Comparison of ENCODE assay signal across 1 cellular context in the genomic region with DNA sequence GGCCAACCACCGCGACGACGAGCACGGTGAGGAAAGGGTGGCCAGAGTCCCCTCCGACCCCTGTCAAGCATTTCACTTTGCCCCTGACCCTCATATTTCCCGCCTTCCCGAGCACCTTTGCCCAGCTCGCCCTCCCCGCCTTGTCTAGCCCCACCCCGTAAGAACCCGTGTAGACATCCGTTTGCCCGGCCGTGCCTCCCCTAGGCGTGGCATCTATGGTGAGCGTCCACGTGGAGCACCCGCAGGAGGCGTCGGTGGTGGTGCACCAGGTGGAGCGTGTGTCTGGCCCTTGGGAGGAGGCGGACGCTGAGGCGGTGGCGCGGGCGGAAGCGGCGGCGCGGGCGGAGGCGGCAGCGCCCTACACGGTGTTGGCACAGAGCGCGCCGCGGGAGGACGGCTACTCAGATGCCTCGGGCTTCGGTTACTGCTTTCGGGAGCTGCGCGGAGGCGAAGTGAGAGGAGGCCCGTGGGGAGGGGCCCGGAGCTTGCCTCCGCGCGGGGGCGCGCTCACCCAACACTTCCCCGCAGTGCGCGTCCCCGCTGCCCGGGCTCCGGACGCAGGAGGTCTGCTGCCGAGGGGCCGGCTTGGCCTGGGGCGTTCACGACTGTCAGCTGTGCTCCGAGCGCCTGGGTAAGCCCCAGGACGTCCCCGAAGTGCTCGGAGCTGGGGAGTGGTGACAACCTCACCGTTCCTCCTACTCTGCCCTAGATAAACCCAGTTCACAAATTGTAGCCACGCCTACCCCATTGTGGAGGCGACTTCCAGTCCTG.
A peak's percentile ranks its signal among the peaks of the same experiment; 100 is the strongest.
TF ChIP-seq lines count a peak whose summit lies in the region.

No MANE protein-coding gene starts in this region.

TF ChIP-seq in K562, 482 proteins besides CTCF, POLR2A, EP300 and RAD21 (continued from another document and continues in another):
- TF ChIP-seq E2F4 (CRISPR knock-in tag; IDR thresholded peaks at IDR 0.05; ENCODE audit: low read depth) (0 out of 2 replicates have a peak, but pooled peaks have one; percentile 7), ZBTB7A (IDR thresholded peaks at IDR 0.05; ENCODE audit: borderline replicate concordance, control insufficient read depth, low read depth, low read length) (peak; percentile 55; the same call in 1 of the 2 replicates), ATF1 (CRISPR knock-in tag; IDR thresholded peaks at IDR 0.05) (no peak), ATF1 (tag; IDR thresholded peaks at IDR 0.05) (peak; percentile 61), KAT2B (IDR thresholded peaks at IDR 0.05; ENCODE audit: low read depth, low read length) (no peak), RBFOX2 (IDR thresholded peaks at IDR 0.05; ENCODE audit: low read depth, low read length) (peak; percentile 69), MTA3 (IDR thresholded peaks at IDR 0.05; ENCODE audit: borderline replicate concordance) (peak; percentile 71; the same call in 1 of the 2 replicates), JUN (IDR thresholded peaks at IDR 0.05; ENCODE audit: borderline replicate concordance, low read depth, low read length) (no peak), JUN (CRISPR knock-in tag; IDR thresholded peaks at IDR 0.05; ENCODE audit: borderline replicate concordance) (no peak), ZNF3 (CRISPR knock-in tag; IDR thresholded peaks at IDR 0.05) (no peak), MYNN (IDR thresholded peaks at IDR 0.05) (peak; percentile 23; the same call in 1 of the 2 replicates), MYNN (CRISPR knock-in tag; IDR thresholded peaks at IDR 0.05) (no peak), FOXP1 (CRISPR knock-in tag; IDR thresholded peaks at IDR 0.05) (peak; percentile 44), SLC30A9 (CRISPR knock-in tag; IDR thresholded peaks at IDR 0.05) (no peak), TGIF2 (CRISPR knock-in tag; IDR thresholded peaks at IDR 0.05) (peak; percentile 71; the same call in 1 of the 2 replicates), YY1 (IDR thresholded peaks at IDR 0.05; ENCODE audit: borderline replicate concordance in 1 of 3, control insufficient read depth in 1 of 3, extremely low read depth in 1 of 3, insufficient read depth in 3 of 3, insufficient read length in 1 of 3, insufficient replicate concordance in 2 of 3, low read depth in 1 of 3, low read length in 2 of 3) (peak in 1 of 3 experiments; percentile 15), ZSCAN29 (IDR thresholded peaks at IDR 0.05) (peak; percentile 40; the same call in 1 of the 2 replicates), SIN3B (IDR thresholded peaks at IDR 0.05; ENCODE audit: low read depth) (0 out of 2 replicates have a peak, but pooled peaks have one; percentile 15), ZNF134 (CRISPR knock-in tag; conservative IDR thresholded peaks at IDR 0.05) (no peak), EP400 (IDR thresholded peaks at IDR 0.05) (peak; percentile 42; the same call in 1 of the 2 replicates), UBTF (IDR thresholded peaks at IDR 0.05; ENCODE audit: borderline replicate concordance in 1 of 2, low read depth in 2 of 2, low read length in 2 of 2) (0 out of 4 replicates have a peak, but pooled peaks of 1 of the 2 experiments have one; percentile 35), FOXA3 (CRISPR knock-in tag; conservative IDR thresholded peaks at IDR 0.05 in 1 of 2, IDR thresholded peaks at IDR 0.05 in 1 of 2) (peak in 1 of 2 experiments; percentile 32; a peak in 1 of 4 replicates), SIN3A (IDR thresholded peaks at IDR 0.05; ENCODE audit: borderline replicate concordance in 2 of 2, control insufficient read depth in 1 of 2, low read depth in 2 of 2, low read length in 2 of 2) (peak in 1 of 2 experiments; percentile 27; a peak in 1 of 4 replicates), POLR2G (IDR thresholded peaks at IDR 0.05; ENCODE audit: low read depth, low read length) (peak; percentile 78), ZNF263 (CRISPR knock-in tag; IDR thresholded peaks at IDR 0.05; ENCODE audit: borderline replicate concordance) (peak; percentile 86; the same call in 1 of the 2 replicates), ATF7 (IDR thresholded peaks at IDR 0.05) (peak; percentile 32; the same call in 1 of the 2 replicates), RBM22 (IDR thresholded peaks at IDR 0.05; ENCODE audit: low read depth, low read length, poor library complexity, severe bottlenecking) (peak; percentile 39), KDM1A (IDR thresholded peaks at IDR 0.05) (no peak)
- TF ChIP-seq, protein P1, sequence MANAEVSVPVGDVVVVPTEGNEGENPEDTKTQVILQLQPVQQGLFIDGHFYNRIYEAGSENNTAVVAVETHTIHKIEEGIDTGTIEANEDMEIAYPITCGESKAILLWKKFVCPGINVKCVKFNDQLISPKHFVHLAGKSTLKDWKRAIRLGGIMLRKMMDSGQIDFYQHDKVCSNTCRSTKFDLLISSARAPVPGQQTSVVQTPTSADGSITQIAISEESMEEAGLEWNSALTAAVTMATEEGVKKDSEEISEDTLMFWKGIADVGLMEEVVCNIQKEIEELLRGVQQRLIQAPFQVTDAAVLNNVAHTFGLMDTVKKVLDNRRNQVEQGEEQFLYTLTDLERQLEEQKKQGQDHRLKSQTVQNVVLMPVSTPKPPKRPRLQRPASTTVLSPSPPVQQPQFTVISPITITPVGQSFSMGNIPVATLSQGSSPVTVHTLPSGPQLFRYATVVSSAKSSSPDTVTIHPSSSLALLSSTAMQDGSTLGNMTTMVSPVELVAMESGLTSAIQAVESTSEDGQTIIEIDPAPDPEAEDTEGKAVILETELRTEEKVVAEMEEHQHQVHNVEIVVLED (CRISPR knock-in tag; IDR thresholded peaks at IDR 0.05), result no peak
- TF ChIP-seq, protein P2, sequence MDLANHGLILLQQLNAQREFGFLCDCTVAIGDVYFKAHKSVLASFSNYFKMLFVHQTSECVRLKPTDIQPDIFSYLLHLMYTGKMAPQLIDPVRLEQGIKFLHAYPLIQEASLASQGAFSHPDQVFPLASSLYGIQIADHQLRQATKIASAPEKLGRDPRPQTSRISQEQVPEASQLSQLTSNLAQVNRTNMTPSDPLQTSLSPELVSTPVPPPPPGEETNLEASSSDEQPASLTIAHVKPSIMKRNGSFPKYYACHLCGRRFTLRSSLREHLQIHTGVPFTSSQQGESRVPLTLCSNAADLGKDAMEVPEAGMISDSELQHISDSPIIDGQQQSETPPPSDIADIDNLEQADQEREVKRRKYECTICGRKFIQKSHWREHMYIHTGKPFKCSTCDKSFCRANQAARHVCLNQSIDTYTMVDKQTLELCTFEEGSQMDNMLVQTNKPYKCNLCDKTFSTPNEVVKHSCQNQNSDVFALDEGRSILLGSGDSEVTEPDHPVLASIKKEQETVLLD (IDR thresholded peaks at IDR 0.05), result no peak
- TF ChIP-seq, protein P3, sequence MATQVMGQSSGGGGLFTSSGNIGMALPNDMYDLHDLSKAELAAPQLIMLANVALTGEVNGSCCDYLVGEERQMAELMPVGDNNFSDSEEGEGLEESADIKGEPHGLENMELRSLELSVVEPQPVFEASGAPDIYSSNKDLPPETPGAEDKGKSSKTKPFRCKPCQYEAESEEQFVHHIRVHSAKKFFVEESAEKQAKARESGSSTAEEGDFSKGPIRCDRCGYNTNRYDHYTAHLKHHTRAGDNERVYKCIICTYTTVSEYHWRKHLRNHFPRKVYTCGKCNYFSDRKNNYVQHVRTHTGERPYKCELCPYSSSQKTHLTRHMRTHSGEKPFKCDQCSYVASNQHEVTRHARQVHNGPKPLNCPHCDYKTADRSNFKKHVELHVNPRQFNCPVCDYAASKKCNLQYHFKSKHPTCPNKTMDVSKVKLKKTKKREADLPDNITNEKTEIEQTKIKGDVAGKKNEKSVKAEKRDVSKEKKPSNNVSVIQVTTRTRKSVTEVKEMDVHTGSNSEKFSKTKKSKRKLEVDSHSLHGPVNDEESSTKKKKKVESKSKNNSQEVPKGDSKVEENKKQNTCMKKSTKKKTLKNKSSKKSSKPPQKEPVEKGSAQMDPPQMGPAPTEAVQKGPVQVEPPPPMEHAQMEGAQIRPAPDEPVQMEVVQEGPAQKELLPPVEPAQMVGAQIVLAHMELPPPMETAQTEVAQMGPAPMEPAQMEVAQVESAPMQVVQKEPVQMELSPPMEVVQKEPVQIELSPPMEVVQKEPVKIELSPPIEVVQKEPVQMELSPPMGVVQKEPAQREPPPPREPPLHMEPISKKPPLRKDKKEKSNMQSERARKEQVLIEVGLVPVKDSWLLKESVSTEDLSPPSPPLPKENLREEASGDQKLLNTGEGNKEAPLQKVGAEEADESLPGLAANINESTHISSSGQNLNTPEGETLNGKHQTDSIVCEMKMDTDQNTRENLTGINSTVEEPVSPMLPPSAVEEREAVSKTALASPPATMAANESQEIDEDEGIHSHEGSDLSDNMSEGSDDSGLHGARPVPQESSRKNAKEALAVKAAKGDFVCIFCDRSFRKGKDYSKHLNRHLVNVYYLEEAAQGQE (CRISPR knock-in tag; IDR thresholded peaks at IDR 0.05; ENCODE audit: low read depth), result no peak
- TF ChIP-seq, protein P4, sequence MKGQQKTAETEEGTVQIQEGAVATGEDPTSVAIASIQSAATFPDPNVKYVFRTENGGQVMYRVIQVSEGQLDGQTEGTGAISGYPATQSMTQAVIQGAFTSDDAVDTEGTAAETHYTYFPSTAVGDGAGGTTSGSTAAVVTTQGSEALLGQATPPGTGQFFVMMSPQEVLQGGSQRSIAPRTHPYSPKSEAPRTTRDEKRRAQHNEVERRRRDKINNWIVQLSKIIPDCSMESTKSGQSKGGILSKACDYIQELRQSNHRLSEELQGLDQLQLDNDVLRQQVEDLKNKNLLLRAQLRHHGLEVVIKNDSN (CRISPR knock-in tag; IDR thresholded peaks at IDR 0.05), result peak; percentile 71
- TF ChIP-seq, protein P5, sequence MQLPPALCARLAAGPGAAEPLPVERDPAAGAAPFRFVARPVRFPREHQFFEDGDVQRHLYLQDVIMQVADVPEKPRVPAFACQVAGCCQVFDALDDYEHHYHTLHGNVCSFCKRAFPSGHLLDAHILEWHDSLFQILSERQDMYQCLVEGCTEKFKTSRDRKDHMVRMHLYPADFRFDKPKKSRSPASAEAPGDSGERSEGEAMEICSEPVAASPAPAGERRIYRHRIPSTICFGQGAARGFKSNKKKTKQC (CRISPR knock-in tag; IDR thresholded peaks at IDR 0.05), result no peak
- TF ChIP-seq, protein P6, sequence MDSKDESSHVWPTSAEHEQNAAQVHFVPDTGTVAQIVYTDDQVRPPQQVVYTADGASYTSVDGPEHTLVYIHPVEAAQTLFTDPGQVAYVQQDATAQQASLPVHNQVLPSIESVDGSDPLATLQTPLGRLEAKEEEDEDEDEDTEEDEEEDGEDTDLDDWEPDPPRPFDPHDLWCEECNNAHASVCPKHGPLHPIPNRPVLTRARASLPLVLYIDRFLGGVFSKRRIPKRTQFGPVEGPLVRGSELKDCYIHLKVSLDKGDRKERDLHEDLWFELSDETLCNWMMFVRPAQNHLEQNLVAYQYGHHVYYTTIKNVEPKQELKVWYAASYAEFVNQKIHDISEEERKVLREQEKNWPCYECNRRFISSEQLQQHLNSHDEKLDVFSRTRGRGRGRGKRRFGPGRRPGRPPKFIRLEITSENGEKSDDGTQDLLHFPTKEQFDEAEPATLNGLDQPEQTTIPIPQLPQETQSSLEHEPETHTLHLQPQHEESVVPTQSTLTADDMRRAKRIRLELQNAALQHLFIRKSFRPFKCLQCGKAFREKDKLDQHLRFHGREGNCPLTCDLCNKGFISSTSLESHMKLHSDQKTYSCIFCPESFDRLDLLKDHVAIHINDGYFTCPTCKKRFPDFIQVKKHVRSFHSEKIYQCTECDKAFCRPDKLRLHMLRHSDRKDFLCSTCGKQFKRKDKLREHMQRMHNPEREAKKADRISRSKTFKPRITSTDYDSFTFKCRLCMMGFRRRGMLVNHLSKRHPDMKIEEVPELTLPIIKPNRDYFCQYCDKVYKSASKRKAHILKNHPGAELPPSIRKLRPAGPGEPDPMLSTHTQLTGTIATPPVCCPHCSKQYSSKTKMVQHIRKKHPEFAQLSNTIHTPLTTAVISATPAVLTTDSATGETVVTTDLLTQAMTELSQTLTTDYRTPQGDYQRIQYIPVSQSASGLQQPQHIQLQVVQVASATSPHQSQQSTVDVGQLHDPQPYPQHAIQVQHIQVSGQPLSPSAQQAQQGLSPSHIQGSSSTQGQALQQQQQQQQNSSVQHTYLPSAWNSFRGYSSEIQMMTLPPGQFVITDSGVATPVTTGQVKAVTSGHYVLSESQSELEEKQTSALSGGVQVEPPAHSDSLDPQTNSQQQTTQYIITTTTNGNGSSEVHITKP (IDR thresholded peaks at IDR 0.05; ENCODE audit: partially characterized antibody), result peak; percentile 19
- TF ChIP-seq, protein P7, sequence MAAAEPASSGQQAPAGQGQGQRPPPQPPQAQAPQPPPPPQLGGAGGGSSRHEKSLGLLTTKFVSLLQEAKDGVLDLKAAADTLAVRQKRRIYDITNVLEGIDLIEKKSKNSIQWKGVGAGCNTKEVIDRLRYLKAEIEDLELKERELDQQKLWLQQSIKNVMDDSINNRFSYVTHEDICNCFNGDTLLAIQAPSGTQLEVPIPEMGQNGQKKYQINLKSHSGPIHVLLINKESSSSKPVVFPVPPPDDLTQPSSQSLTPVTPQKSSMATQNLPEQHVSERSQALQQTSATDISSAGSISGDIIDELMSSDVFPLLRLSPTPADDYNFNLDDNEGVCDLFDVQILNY (CRISPR knock-in tag; IDR thresholded peaks at IDR 0.05), result peak; percentile 55; the same call in 1 of the 2 replicates
